Comparison of ENCODE assay signal across 14 cellular contexts in the genomic region with DNA sequence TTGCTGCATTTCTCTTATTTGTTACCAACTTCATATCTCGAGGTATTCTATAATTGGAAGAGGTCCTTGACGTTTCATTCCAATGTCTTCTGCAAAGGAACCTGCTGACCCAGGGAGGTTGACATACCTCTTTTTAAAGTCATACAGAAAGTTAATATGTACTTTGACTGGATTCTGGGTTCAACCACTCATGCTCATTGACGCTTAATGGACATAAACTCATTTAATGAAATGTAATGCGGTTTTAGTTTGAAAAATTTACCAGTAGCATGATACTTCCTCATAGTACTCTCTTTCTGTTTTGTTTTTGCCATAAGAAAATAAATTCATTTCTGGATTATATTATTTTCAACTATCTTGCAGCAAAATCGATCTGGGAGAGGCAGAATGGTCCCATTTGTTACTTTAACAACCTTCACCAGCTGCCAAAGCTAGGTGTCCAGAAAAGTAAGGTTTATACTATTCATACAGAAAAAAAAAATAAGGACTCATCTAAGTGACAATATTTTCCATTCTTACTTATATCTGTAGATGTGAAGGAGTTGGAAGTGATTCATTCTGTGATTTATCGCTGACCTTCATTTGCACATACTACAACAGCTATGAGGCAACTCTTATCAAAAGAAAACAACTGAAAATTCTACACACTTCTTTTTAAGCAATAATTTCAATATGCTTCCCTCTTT.
DNase-seq lines count a peak whose midpoint lies in the region; ATAC-seq lines count a peak whose summit lies in the region.
"Had no signal": no experiment of that assay in that cellular context is flagged by ENCODE, and none has a peak within 500 bp of the region (broad histone marks: within the 10 kb centered on the region; RNA-seq: fewer than 3 reads in every experiment).

No MANE protein-coding gene starts in this region.

- H3K27ac Mint-ChIP-seq in activated naive CD4-positive, alpha-beta T cell treated with anti-CD3 and anti-CD28 coated beads, Interleukin-2, amount 50 U/mL, for 24 hours: peak overlapping the region; percentile 94
- H3K27ac Mint-ChIP-seq in effector memory CD8-positive, alpha-beta T cell: peak overlapping the region; percentile 83 to 93

- ATAC-seq in effector memory CD8-positive, alpha-beta T cell (replicated peaks): no peak
- peak; percentile 53 for ATAC-seq in stimulated activated naive CD8-positive, alpha-beta T cell treated with anti-CD3 and anti-CD28 coated beads, Interleukin-15, Interleukin-2, amounts not matched to agents 100 U/mL and 50 U/mL, for 24 hours

- peaks cover 40% of the 10 kb centered on the region for H3K4me1 Mint-ChIP-seq in activated naive CD4-positive, alpha-beta T cell treated with anti-CD3 and anti-CD28 coated beads, Interleukin-2, amount 50 U/mL, for 24 hours
- peaks cover 37 to 47% of the 10 kb centered on the region in 2 donors for H3K4me1 Mint-ChIP-seq in effector memory CD8-positive, alpha-beta T cell (ENCODE audit: low read depth in 2 of 2)

- no peak for DNase-seq in activated naive CD4-positive, alpha-beta T cell (lab: John Stamatoyannopoulos, UW)
- DNase-seq in NCI-H226: peak; percentile 43
- no peak for DNase-seq in effector memory CD8-positive, alpha-beta T cell
- no peak for DNase-seq in stimulated activated naive CD8-positive, alpha-beta T cell treated with anti-CD3 and anti-CD28 coated beads, Interleukin-15, Interleukin-2, amounts not matched to agents 100 U/mL and 50 U/mL, for 24 hours
- DNase-seq in COLO829 (ENCODE audit: low spot score): no peak
- DNase-seq in NCI-H2227 treated with DMSO at 0.1 percent for 48 hours (lab: John Stamatoyannopoulos, UW): no peak
- DNase-seq in NAMALWA (ENCODE audit: low spot score): no peak
- DNase-seq: activated CD4-positive, alpha-beta T cell treated with anti-CD3 and anti-CD28 coated beads for 4 hours; amygdala; DND-41; gastrocnemius medialis; NCI-H1436 treated with DMSO at 0.1 percent for 48 hours; NCI-H748 treated with DMSO at 0.1 percent for 48 hours had no signal

- H3K9me3 Mint-ChIP-seq in activated naive CD4-positive, alpha-beta T cell treated with anti-CD3 and anti-CD28 coated beads, Interleukin-2, amount 50 U/mL, for 24 hours: no peaks in the 10 kb centered on the region
- H3K9me3 Mint-ChIP-seq in effector memory CD8-positive, alpha-beta T cell: no peaks in the 10 kb centered on the region

- peaks cover 19% of the 10 kb centered on the region for H3K36me3 Mint-ChIP-seq in activated naive CD4-positive, alpha-beta T cell treated with anti-CD3 and anti-CD28 coated beads, Interleukin-2, amount 50 U/mL, for 24 hours
- peaks cover 11% of the 10 kb centered on the region for H3K36me3 Mint-ChIP-seq in effector memory CD8-positive, alpha-beta T cell (ENCODE audit: insufficient read depth)

- H3K4me3 Mint-ChIP-seq in activated naive CD4-positive, alpha-beta T cell treated with anti-CD3 and anti-CD28 coated beads, Interleukin-2, amount 50 U/mL, for 24 hours: peak overlapping the region; percentile 67
- H3K4me3 Mint-ChIP-seq in effector memory CD8-positive, alpha-beta T cell: peak overlapping the region; percentile 65 to 73

- H3K27me3 Mint-ChIP-seq in activated naive CD4-positive, alpha-beta T cell treated with anti-CD3 and anti-CD28 coated beads, Interleukin-2, amount 50 U/mL, for 24 hours: no peaks in the 10 kb centered on the region
- H3K27me3 Mint-ChIP-seq in effector memory CD8-positive, alpha-beta T cell: no peaks in the 10 kb centered on the region
